In the genomic region with DNA sequence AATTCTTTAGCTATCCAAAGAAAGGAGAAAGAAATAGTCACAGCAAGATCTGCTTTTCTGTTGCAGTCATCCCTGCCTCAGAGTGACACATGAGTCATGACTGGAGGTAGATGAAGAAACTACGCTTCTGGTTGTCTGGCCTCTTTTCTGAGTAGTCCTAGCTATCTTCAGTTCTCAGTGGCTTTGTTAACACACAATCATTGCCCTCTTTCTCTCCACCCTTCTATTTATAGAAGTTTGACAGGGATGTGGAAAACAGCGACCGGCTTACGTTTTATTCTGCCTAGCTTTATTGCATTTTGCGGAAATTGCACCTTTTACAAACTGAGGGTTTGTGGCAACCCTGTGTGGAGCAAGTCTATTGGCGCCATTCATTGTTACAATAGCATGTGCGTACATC, we compare ENCODE assay signal across 10 cellular contexts. TPM values are rescaled to one million over a fixed set of nuclear protein-coding genes. Genes with fewer than 3 reads are reported as not detected.
DNase-seq lines count a peak whose midpoint lies in the region; ATAC-seq, FAIRE-seq and TF ChIP-seq lines count a peak whose summit lies in the region.
"Had no signal": no experiment of that assay in that cellular context is flagged by ENCODE, and none has a peak within 500 bp of the region (broad histone marks: within the 10 kb centered on the region; RNA-seq: fewer than 3 reads in every experiment).

No MANE protein-coding gene starts in this region.

- CTCF ChIA-PET in activated naive CD4-positive, alpha-beta T cell treated with anti-CD3 and anti-CD28 coated beads for 36 hours (lab: Charles Lee), result interaction anchor here (1.5 kb wide), 1 partner anchor 126 kb away, joined by 4 read pairs; no protein-coding TSS in a partner anchor
- CTCF ChIA-PET in WTC11 (lab: Charles Lee), result interaction anchor here (0.8 kb wide), 1 partner anchor 12 kb away, joined by 3 read pairs; no protein-coding TSS in a partner anchor

- no peak for FAIRE-seq in HTR-8/SVneo (lab: Jason Lieb, UNC)
- FAIRE-seq: GM18507 had no signal

- POLR2A ChIA-PET in WTC11 (lab: Charles Lee), result no interaction called here

- H3K27me3 Mint-ChIP-seq in activated naive CD4-positive, alpha-beta T cell treated with anti-CD3 and anti-CD28 coated beads for 36 hours (ENCODE audit: low read depth), result no peaks in the 10 kb centered on the region
- H3K27me3 Mint-ChIP-seq in WTC11 (ENCODE audit: low read depth), result no peaks in the 10 kb centered on the region
- no peaks in the 10 kb centered on the region for H3K27me3 Mint-ChIP-seq in stimulated activated naive CD8-positive, alpha-beta T cell treated with anti-CD3 and anti-CD28 coated beads, Interleukin-15, amount 100 ng/mL, for 72 hours
- no peaks in the 10 kb centered on the region for H3K27me3 Mint-ChIP-seq in chondrocyte (ENCODE audit: low read depth)

- H3K9me3 Mint-ChIP-seq in activated naive CD4-positive, alpha-beta T cell treated with anti-CD3 and anti-CD28 coated beads for 36 hours, result peaks cover 2% of the 10 kb centered on the region
- peaks cover 17% of the 10 kb centered on the region for H3K9me3 Mint-ChIP-seq in WTC11
- peaks cover 3 to 4% of the 10 kb centered on the region in 2 donors for H3K9me3 Mint-ChIP-seq in stimulated activated naive CD8-positive, alpha-beta T cell treated with anti-CD3 and anti-CD28 coated beads, Interleukin-15, amount 100 ng/mL, for 72 hours
- peaks cover 9% of the 10 kb centered on the region for H3K9me3 Mint-ChIP-seq in chondrocyte (ENCODE audit: low read depth)

- peak; percentile 18 for DNase-seq in activated naive CD4-positive, alpha-beta T cell treated with anti-CD3 and anti-CD28 coated beads for 36 hours
- no peak for DNase-seq in activated naive CD4-positive, alpha-beta T cell treated with anti-CD3 and anti-CD28 coated beads, Interleukin-2, amount 50 U/mL, for 16 hours
- no peak for DNase-seq in WTC11 (ENCODE audit: low spot score)
- DNase-seq in fibroblast of mammary gland (ENCODE audit: low read depth), result peak; percentile 58
- DNase-seq in stimulated activated naive CD8-positive, alpha-beta T cell treated with anti-CD3 and anti-CD28 coated beads, Interleukin-15, amount 100 ng/mL, for 72 hours, result peak; percentile 14 to 51
- no peak for DNase-seq in chondrocyte (ENCODE audit: low spot score)
- DNase-seq in HTR-8/SVneo (ENCODE audit: insufficient read length, low spot score), result no peak
- DNase-seq in NCI-H2107 (lab: John Stamatoyannopoulos, UW), result no peak
- DNase-seq: EL had no signal

- H3K36me3 Mint-ChIP-seq in activated naive CD4-positive, alpha-beta T cell treated with anti-CD3 and anti-CD28 coated beads for 36 hours (ENCODE audit: low read depth), result peaks cover 4% of the 10 kb centered on the region
- H3K36me3 Mint-ChIP-seq in WTC11, result peaks cover 17% of the 10 kb centered on the region
- peaks cover 1% of the 10 kb centered on the region for H3K36me3 Mint-ChIP-seq in chondrocyte (ENCODE audit: low read depth)

- H3K4me1 Mint-ChIP-seq in activated naive CD4-positive, alpha-beta T cell treated with anti-CD3 and anti-CD28 coated beads for 36 hours (ENCODE audit: low read depth), result peaks cover 21% of the 10 kb centered on the region
- H3K4me1 Mint-ChIP-seq in WTC11 (peaks cover 38% of the 10 kb centered on the region), chondrocyte (ENCODE audit: low read depth) (no peaks in the 10 kb centered on the region)
- H3K4me1 Mint-ChIP-seq in stimulated activated naive CD8-positive, alpha-beta T cell treated with anti-CD3 and anti-CD28 coated beads, Interleukin-15, amount 100 ng/mL, for 72 hours, result peaks cover 54% of the 10 kb centered on the region

- intact Hi-C loops in activated naive CD4-positive, alpha-beta T cell treated with anti-CD3 and anti-CD28 coated beads for 36 hours (cut with micrococcal nuclease), result no loop called here

- no peak for ATAC-seq in WTC11
- ATAC-seq in stimulated activated naive CD8-positive, alpha-beta T cell treated with anti-CD3 and anti-CD28 coated beads, Interleukin-15, amount 100 ng/mL, for 72 hours, result peak; percentile 98

- H3K27ac Mint-ChIP-seq in activated naive CD4-positive, alpha-beta T cell treated with anti-CD3 and anti-CD28 coated beads for 36 hours, result no peak overlapping the region
- H3K27ac Mint-ChIP-seq in WTC11 (peak overlapping the region; percentile 70; the same call in 1 of the 2 replicates), chondrocyte (ENCODE audit: unreplicated experiment) (no peak overlapping the region)
- H3K27ac Mint-ChIP-seq in stimulated activated naive CD8-positive, alpha-beta T cell treated with anti-CD3 and anti-CD28 coated beads, Interleukin-15, amount 100 ng/mL, for 72 hours, result no peak overlapping the region

- H3K4me3 Mint-ChIP-seq in activated naive CD4-positive, alpha-beta T cell treated with anti-CD3 and anti-CD28 coated beads for 36 hours, result no peak overlapping the region
- H3K4me3 Mint-ChIP-seq in WTC11, result no peak overlapping the region
- peak overlapping the region; percentile 7 to 41 for H3K4me3 Mint-ChIP-seq in stimulated activated naive CD8-positive, alpha-beta T cell treated with anti-CD3 and anti-CD28 coated beads, Interleukin-15, amount 100 ng/mL, for 72 hours
- no peak overlapping the region for H3K4me3 Mint-ChIP-seq in chondrocyte (ENCODE audit: unreplicated experiment)

- H3K4me3 ChIP-seq in fibroblast of mammary gland (ENCODE audit: control insufficient read depth, low read depth, low read length), result no peak overlapping the region

- TF ChIP-seq CTCF in WTC11 (IDR thresholded peaks at IDR 0.05) (no peak), fibroblast of mammary gland (conservative IDR thresholded peaks at IDR 0.05; ENCODE audit: control insufficient read depth, insufficient read depth, low read depth, low read length) (no peak), chondrocyte (IDR thresholded peaks at IDR 0.05) (no peak)

TF ChIP-seq in WTC11, 78 proteins besides CTCF, POLR2A, EP300 and RAD21:
- TF ChIP-seq GABPB1 (CRISPR knock-in tag; IDR thresholded peaks at IDR 0.05), result no peak
- no peak for TF ChIP-seq ZNF121 (CRISPR knock-in tag; IDR thresholded peaks at IDR 0.05)
- TF ChIP-seq ZNF671 (CRISPR knock-in tag; IDR thresholded peaks at IDR 0.05), result no peak
- TF ChIP-seq, protein P1, sequence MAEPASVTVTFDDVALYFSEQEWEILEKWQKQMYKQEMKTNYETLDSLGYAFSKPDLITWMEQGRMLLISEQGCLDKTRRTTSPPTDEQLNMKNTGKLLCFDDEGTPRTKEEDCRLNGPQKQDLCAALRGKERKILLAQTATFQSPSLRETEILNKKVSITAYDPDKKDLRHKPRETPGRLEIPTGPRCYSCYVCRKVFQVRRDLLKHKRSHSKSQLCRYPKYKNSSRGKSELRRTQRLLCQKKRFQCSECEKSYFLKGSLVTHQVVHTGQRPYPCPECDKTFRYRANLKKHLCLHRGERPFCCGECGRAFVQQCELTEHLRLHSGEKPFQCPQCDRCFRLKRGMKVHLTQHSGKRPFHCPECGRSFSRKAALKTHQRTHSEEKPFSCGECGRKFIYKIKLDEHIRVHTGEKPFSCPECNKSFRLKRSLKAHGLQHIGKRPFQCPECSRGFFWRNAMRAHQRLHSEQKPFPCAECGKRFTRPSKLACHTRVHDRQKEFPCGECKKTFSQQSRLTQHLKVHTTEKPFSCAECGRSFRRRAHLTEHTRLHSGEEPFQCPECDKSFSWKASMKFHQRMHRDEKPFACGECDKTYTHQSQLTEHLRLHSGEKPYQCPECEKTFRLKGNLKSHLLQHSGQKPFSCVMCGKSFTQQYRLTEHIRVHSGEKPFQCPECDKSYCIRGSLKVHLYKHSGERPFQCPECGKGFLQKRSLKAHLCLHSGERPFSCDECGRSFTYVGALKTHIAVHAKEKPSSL (CRISPR knock-in tag; conservative IDR thresholded peaks at IDR 0.05), result no peak
- TF ChIP-seq, protein P2, sequence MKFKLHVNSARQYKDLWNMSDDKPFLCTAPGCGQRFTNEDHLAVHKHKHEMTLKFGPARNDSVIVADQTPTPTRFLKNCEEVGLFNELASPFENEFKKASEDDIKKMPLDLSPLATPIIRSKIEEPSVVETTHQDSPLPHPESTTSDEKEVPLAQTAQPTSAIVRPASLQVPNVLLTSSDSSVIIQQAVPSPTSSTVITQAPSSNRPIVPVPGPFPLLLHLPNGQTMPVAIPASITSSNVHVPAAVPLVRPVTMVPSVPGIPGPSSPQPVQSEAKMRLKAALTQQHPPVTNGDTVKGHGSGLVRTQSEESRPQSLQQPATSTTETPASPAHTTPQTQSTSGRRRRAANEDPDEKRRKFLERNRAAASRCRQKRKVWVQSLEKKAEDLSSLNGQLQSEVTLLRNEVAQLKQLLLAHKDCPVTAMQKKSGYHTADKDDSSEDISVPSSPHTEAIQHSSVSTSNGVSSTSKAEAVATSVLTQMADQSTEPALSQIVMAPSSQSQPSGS (CRISPR knock-in tag; IDR thresholded peaks at IDR 0.05; ENCODE audit: borderline replicate concordance, low read depth), result no peak
- TF ChIP-seq ERG (CRISPR knock-in tag; IDR thresholded peaks at IDR 0.05), result no peak
- no peak for TF ChIP-seq NR2C2 (CRISPR knock-in tag; IDR thresholded peaks at IDR 0.05)
- no peak for TF ChIP-seq JAZF1 (CRISPR knock-in tag; IDR thresholded peaks at IDR 0.05)
TF ChIP-seq in WTC11: peak in this region for 0.

RNA-seq across cellular contexts. Expression of gene SPATA13, which starts 26.7 kb away (rescaled TPM):
- total RNA-seq in activated naive CD4-positive, alpha-beta T cell treated with anti-CD3 and anti-CD28 coated beads for 36 hours, result 10 to 100 TPM; 56.8 to 57.4 TPM
- total RNA-seq in WTC11 (2021) (22.1 to 29.0 TPM (median 23.1 TPM) in 3 replicates), chondrocyte (4.9 to 5.1 TPM (median 4.9 TPM) in 3 replicates)

Comparison
In these comparisons a context has a peak if more than half of its experiments do, and no peak if none do; other contexts are left out.
1. DNase-seq: peak in activated naive CD4-positive, alpha-beta T cell treated with anti-CD3 and anti-CD28 coated beads for 36 hours (single experiment), fibroblast of mammary gland (single experiment) and stimulated activated naive CD8-positive, alpha-beta T cell treated with anti-CD3 and anti-CD28 coated beads, Interleukin-15, amount 100 ng/mL, for 72 hours (2 of 2); none in activated naive CD4-positive, alpha-beta T cell treated with anti-CD3 and anti-CD28 coated beads, Interleukin-2, amount 50 U/mL, for 16 hours (single experiment), WTC11 (single experiment), chondrocyte (single experiment), HTR-8/SVneo (single experiment) and NCI-H2107 (single experiment).
2. H3K4me3 Mint-ChIP-seq: peak in stimulated activated naive CD8-positive, alpha-beta T cell treated with anti-CD3 and anti-CD28 coated beads, Interleukin-15, amount 100 ng/mL, for 72 hours (2 of 2); none in activated naive CD4-positive, alpha-beta T cell treated with anti-CD3 and anti-CD28 coated beads for 36 hours (single experiment), WTC11 (single experiment) and chondrocyte (single experiment).